In genomic region chr6:33299237-33299944, GRCh38 we compare ENCODE assay signal across 8 cellular contexts. TPM values are rescaled to one million over a fixed set of nuclear protein-coding genes. Genes with fewer than 3 reads are reported as not detected.
DNase-seq lines count a peak whose midpoint lies in the region; ATAC-seq and TF ChIP-seq lines count a peak whose summit lies in the region.

No MANE protein-coding gene starts in this region.

- no peaks in the 10 kb centered on the region; the same call in 1 of the 2 replicates for H3K4me1 ChIP-seq in BE2C

- H3K27me3 ChIP-seq in BE2C, result no peaks in the 10 kb centered on the region

- peak; percentile 93 for TF ChIP-seq POLR2A in GM19193 (IDR thresholded peaks at IDR 0.05; ENCODE audit: extremely low read depth, insufficient read depth, insufficient read length)

- H3K36me3 ChIP-seq in BE2C, result no peaks in the 10 kb centered on the region

- ATAC-seq in HG03439 (IDR thresholded peaks at IDR 0.05; ENCODE audit: unreplicated experiment), result peak; percentile 72

- peak; percentile 95 for DNase-seq in BE2C
- peak; percentile 79 for DNase-seq in NCI-H460 (ENCODE audit: extremely low read depth, low read depth)
- DNase-seq in activated CD4-positive, alpha-beta T cell treated with anti-CD3 and anti-CD28 coated beads for 1 hour, result peak; percentile 90
- DNase-seq in cerebellum (ENCODE audit: low spot score), result peak; percentile 92
- peak; percentile 91 for DNase-seq in kidney glomerular epithelial cell (lab: John Stamatoyannopoulos, UW)
- peak; percentile 91 to 92 for DNase-seq in stimulated activated CD4-positive, alpha-beta T cell treated with anti-CD3 and anti-CD28 coated beads, Interleukin-15, amount 100 ng/mL, for 48 hours (ENCODE audit: low read depth in 2 of 2)

- H3K9me3 ChIP-seq in BE2C, result no peaks in the 10 kb centered on the region

- H3K4me3 ChIP-seq in BE2C (ENCODE audit: low read depth, low read length), result peak overlapping the region; percentile 92

- peak; percentile 79 for TF ChIP-seq CTCF in BE2C (IDR thresholded peaks at IDR 0.05; ENCODE audit: low read depth, low read length)

RNA-seq across cellular contexts. Expression of gene RGL2, which starts 0.6 kb away (rescaled TPM):
- 67.6 TPM for polyA plus RNA-seq in BE2C (2012; ENCODE audit: insufficient read depth, insufficient read length, low read depth)
- total RNA-seq in NCI-H460 (2014; rRNA removed; shearing (Covaris generic)), result 16.0 and 16.9 TPM in 2 replicates
- 70.4 and 74.0 TPM in 2 replicates for polyA plus RNA-seq in NCI-H460 (2014; cell fraction: nucleus; rRNA removed)
- total RNA-seq in cerebellum, result 25.3 TPM

RNA-seq across cellular contexts. Expression of gene PFDN6, which starts 10.0 kb away (rescaled TPM):
- polyA plus RNA-seq in BE2C (2012; ENCODE audit: insufficient read depth, insufficient read length, low read depth), result 110 TPM
- total RNA-seq in NCI-H460 (2014; rRNA removed; shearing (Covaris generic)), result 61.7 and 69.2 TPM in 2 replicates
- polyA plus RNA-seq in NCI-H460 (2014; cell fraction: nucleus; rRNA removed), result 77.0 and 86.5 TPM in 2 replicates
- 17.1 TPM for total RNA-seq in cerebellum

RNA-seq across cellular contexts. Expression of gene WDR46, which starts 10.4 kb away (rescaled TPM):
- polyA plus RNA-seq in BE2C (2012; ENCODE audit: insufficient read depth, insufficient read length, low read depth), result 108 TPM
- 28.8 and 29.4 TPM in 2 replicates for total RNA-seq in NCI-H460 (2014; rRNA removed; shearing (Covaris generic))
- polyA plus RNA-seq in NCI-H460 (2014; cell fraction: nucleus; rRNA removed), result 82.6 and 112 TPM in 2 replicates
- 18.1 TPM for total RNA-seq in cerebellum

RNA-seq across cellular contexts. Expression of gene TAPBP, which starts 14.5 kb away (rescaled TPM):
- 8.3 TPM for polyA plus RNA-seq in BE2C (2012; ENCODE audit: insufficient read depth, insufficient read length, low read depth)
- 45.3 and 58.5 TPM in 2 replicates for total RNA-seq in NCI-H460 (2014; rRNA removed; shearing (Covaris generic))
- polyA plus RNA-seq in NCI-H460 (2014; cell fraction: nucleus; rRNA removed), result 32.1 and 39.9 TPM in 2 replicates
- 22.0 TPM for total RNA-seq in cerebellum

RNA-seq across cellular contexts. Expression of gene ZBTB22, which starts 18.2 kb away (rescaled TPM):
- polyA plus RNA-seq in BE2C (2012; ENCODE audit: insufficient read depth, insufficient read length, low read depth), result 20.3 TPM
- 8.6 and 8.7 TPM in 2 replicates for total RNA-seq in NCI-H460 (2014; rRNA removed; shearing (Covaris generic))
- 10.9 and 12.7 TPM in 2 replicates for polyA plus RNA-seq in NCI-H460 (2014; cell fraction: nucleus; rRNA removed)
- total RNA-seq in cerebellum, result 17.7 TPM

Comparison
In these comparisons a context has a peak if more than half of its experiments do, and no peak if none do; other contexts are left out.
1. Peak in every context shown above with its lines: DNase-seq, ATAC-seq and H3K4me3 ChIP-seq.